ENCODE assay signal across 16 cellular contexts in the genomic region with DNA sequence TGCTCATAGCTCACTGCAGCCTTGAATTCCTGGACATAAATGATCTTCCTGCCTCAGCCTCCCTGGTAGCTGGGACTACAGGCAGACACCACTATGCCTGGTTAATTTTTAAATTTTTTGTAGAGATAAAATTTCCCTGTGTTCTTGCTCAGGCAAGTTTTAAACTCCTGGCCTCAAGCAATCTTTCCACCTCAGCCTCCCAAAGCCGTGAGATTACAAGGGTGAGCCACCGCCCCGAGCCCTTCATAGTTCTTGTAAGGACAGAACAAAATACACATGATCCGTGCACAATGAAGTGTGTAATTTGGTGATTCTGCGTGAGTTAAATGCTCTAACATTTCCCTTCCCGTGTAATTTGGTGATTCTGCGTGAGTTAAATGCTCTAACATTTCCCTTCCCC. TPM values are rescaled to one million over a fixed set of nuclear protein-coding genes. Genes with fewer than 3 reads are reported as not detected.
DNase-seq lines count a peak whose midpoint lies in the region; ATAC-seq and TF ChIP-seq lines count a peak whose summit lies in the region.
"Had no signal": no experiment of that assay in that cellular context is flagged by ENCODE, and none has a peak within 500 bp of the region (broad histone marks: within the 10 kb centered on the region; RNA-seq: fewer than 3 reads in every experiment).

No MANE protein-coding gene starts in this region.

- H3K4ac ChIP-seq in mesenchymal stem cell (ENCODE audit: low read depth in 1 of 2, low read length in 2 of 2), result no peak overlapping the region

- H3K27me3 ChIP-seq in thyroid gland, result no peaks in the 10 kb centered on the region
- H3K27me3 ChIP-seq in mesenchymal stem cell (ENCODE audit: control insufficient read depth in 1 of 2, insufficient read depth in 1 of 2, low read length in 2 of 2), result no peaks in the 10 kb centered on the region
- H3K27me3 ChIP-seq: BLaER1 treated with 17β-estradiol and CSF1 and Interleukin-3, amounts not matched to agents 10 nM and 100 nM had no signal

- TF ChIP-seq POLR2A in thyroid gland (IDR thresholded peaks at IDR 0.05), result no peak

- in situ Hi-C loops in Caki2 (cut with HindIII; ENCODE audit: low pct_unique_long_range_greater_than_20kb, low sequenced_read_pairs), result no loop called here

- no peak overlapping the region for H3K23ac ChIP-seq in mesenchymal stem cell (ENCODE audit: low read length in 2 of 2)

- H3K27ac ChIP-seq in thyroid gland (no peak overlapping the region), mesenchymal stem cell (ENCODE audit: low read length, poor library complexity, severe bottlenecking) (no peak overlapping the region)
- H3K27ac ChIP-seq: BLaER1 treated with 17β-estradiol and CSF1 and Interleukin-3, amounts not matched to agents 10 nM and 100 nM had no signal

- H2AFZ ChIP-seq in mesenchymal stem cell (ENCODE audit: low read depth, low read length), result no peak overlapping the region

- H4K91ac ChIP-seq in mesenchymal stem cell (ENCODE audit: low read length), result no peak overlapping the region

- ATAC-seq in esophagus mucosa (peak; percentile 56), GM21360 (IDR thresholded peaks at IDR 0.05; ENCODE audit: unreplicated experiment) (no peak)
- ATAC-seq: CD8-positive, alpha-beta T cell had no signal

- no peaks in the 10 kb centered on the region for H3K79me1 ChIP-seq in mesenchymal stem cell (replicated peaks; ENCODE audit: low read length, poor library complexity, severe bottlenecking)

- WGBS in thyroid gland, 2 donors, result 63 to 83% methylated on average over 7 of the region's 7 CpGs
- WGBS in mesenchymal stem cell, result 100% methylated on average over 4 of the region's 7 CpGs

- H3K4me3 ChIP-seq in thyroid gland (replicated peaks in 1 of 3) (no peak overlapping the region), mesenchymal stem cell (ENCODE audit: insufficient read depth in 1 of 2, low read depth in 1 of 2, low read length in 2 of 2) (no peak overlapping the region), foreskin fibroblast (ENCODE audit: low read depth in 1 of 2, low read length in 2 of 2) (no peak overlapping the region)
- H3K4me3 ChIP-seq: BLaER1 treated with 17β-estradiol and CSF1 and Interleukin-3, amounts not matched to agents 10 nM and 100 nM had no signal

- no peak overlapping the region for H3K18ac ChIP-seq in mesenchymal stem cell (ENCODE audit: low read depth in 1 of 2, low read length in 2 of 2)

- no peak overlapping the region for H3K14ac ChIP-seq in mesenchymal stem cell (ENCODE audit: low read length in 2 of 2)

- H2BK120ac ChIP-seq in mesenchymal stem cell (ENCODE audit: low read depth, low read length), result no peak overlapping the region

- no peak overlapping the region for H3K9ac ChIP-seq in mesenchymal stem cell (ENCODE audit: low read length)
- H3K9ac ChIP-seq: BLaER1 treated with 17β-estradiol and CSF1 and Interleukin-3, amounts not matched to agents 10 nM and 100 nM had no signal

- H2BK15ac ChIP-seq in mesenchymal stem cell (ENCODE audit: low read depth, poor library complexity, severe bottlenecking), result no peak overlapping the region

- H2AK5ac ChIP-seq in mesenchymal stem cell (ENCODE audit: low read length, severe bottlenecking), result no peak overlapping the region

- intact Hi-C loops in thyroid gland (cut with DNase I), result no loop called here

- H3K36me3 ChIP-seq in thyroid gland, result no peaks in the 10 kb centered on the region
- H3K36me3 ChIP-seq in mesenchymal stem cell (ENCODE audit: control insufficient read depth in 1 of 2, insufficient read depth in 2 of 2, low read depth in 1 of 2, low read length in 2 of 2), result no peaks in the 10 kb centered on the region
- H3K36me3 ChIP-seq: BLaER1 treated with 17β-estradiol and CSF1 and Interleukin-3, amounts not matched to agents 10 nM and 100 nM had no signal

- peak overlapping the region in 1 of 2 experiments; percentile 54 for H2BK12ac ChIP-seq in mesenchymal stem cell (ENCODE audit: low read length in 2 of 2)

- no peak overlapping the region for H4K8ac ChIP-seq in mesenchymal stem cell (ENCODE audit: low read length)

- no peak overlapping the region for H3K4me2 ChIP-seq in mesenchymal stem cell (ENCODE audit: low read length, poor library complexity, severe bottlenecking)
- H3K4me2 ChIP-seq: BLaER1 treated with 17β-estradiol and CSF1 and Interleukin-3, amounts not matched to agents 10 nM and 100 nM had no signal

- H3K9me3 ChIP-seq in thyroid gland (no peaks in the 10 kb centered on the region), mesenchymal stem cell (ENCODE audit: control insufficient read depth, low read length) (no peaks in the 10 kb centered on the region)

- peaks cover 10 to 13% of the 10 kb centered on the region in 2 donors for H3K4me1 ChIP-seq in thyroid gland
- peaks cover 4% of the 10 kb centered on the region for H3K4me1 ChIP-seq in mesenchymal stem cell (ENCODE audit: control insufficient read depth, insufficient read depth, low read depth, low read length)
- H3K4me1 ChIP-seq: BLaER1 treated with 17β-estradiol and CSF1 and Interleukin-3, amounts not matched to agents 10 nM and 100 nM had no signal

- TF ChIP-seq CTCF in thyroid gland (IDR thresholded peaks at IDR 0.05) (no peak), foreskin fibroblast (IDR thresholded peaks at IDR 0.05; ENCODE audit: low read depth, low read length) (no peak)

- peak; percentile 70 for DNase-seq in Caki2 (ENCODE audit: low read depth)
- peak; percentile 46 for DNase-seq in kidney tubule cell (ENCODE audit: low spot score)
- peak; percentile 12 to 26 for DNase-seq in thyroid gland
- DNase-seq in mesenchymal stem cell, result no peak
- DNase-seq in foreskin fibroblast, result no peak
- DNase-seq: CD8-positive, alpha-beta T cell; DMS153; DMS79; GDM1; GOT3; H7; HFFc6 had no signal

- no peak overlapping the region for H2BK5ac ChIP-seq in mesenchymal stem cell (ENCODE audit: low read depth, low read length, poor library complexity, severe bottlenecking)

RNA-seq across cellular contexts. Expression of gene MYO10, which starts 27.7 kb away (rescaled TPM):
- 27.8 and 44.0 TPM in 2 replicates for total RNA-seq in Caki2 (2014; rRNA removed; shearing (Covaris generic); ENCODE audit: low replicate concordance)
- total RNA-seq in esophagus mucosa, result 27.3 TPM
- 10 to 100 TPM; 49.2 to 89.6 (median 71.0) TPM for total RNA-seq in thyroid gland
- 73.4 TPM for polyA plus RNA-seq in mesenchymal stem cell (2013, experiment 1 of 2)
- polyA plus RNA-seq in mesenchymal stem cell (2013, experiment 2 of 2), result 68.5 TPM
- total RNA-seq: B cell; CD8-positive, alpha-beta T cell had no signal

Comparison
In these comparisons a context has a peak if more than half of its experiments do, and no peak if none do; other contexts are left out.
1. DNase-seq: peak in Caki2 (single experiment), kidney tubule cell (single experiment) and thyroid gland (2 of 2); none in mesenchymal stem cell (single experiment) and foreskin fibroblast (0 of 2).